8 cellular contexts compared by ENCODE assay signal in the genomic region with DNA sequence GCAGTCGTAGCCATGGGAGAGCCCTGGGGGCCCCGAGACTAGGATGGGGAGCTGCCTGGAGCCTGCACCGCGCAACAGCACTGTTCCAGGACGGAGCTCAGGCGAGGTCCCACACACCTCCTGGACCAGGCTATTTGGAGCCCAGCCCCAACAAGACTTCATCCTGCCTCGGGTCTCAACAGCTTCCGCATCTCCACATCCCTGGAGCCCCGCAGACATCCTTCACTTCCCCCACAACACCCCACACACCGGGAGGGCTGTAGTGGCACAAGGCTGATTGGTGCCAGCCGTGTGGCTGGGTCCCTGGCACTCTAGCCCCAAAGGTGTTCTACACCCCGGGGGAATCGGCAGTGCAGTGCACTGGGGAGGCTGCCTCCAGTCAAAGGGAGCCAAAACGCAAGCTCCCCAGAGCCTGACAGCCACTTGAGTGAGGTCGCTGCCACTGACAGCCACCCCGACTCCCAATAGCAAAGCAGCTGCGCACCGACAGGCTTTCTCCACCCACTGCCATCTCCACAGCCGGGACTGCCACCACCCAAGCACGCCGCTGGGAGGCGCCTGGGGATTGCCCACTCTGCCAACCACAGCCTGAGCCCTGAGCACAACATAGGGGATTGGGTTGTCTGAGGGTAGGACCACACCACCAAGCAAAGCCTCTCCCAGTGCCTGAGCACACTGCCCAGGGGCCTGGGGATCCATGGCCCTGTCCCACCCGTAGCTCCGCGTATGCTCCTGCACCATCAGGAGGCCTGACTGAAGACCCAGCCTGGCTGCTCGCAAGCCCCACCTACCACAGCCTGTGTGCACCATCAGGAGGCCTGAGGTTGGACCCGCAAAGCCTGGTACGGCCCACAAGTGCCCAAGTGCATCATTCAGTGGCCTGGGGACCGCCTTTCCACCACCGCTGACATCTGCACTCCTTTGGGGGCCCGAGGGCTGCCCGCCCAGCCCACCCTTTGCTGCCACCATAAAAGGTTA. TPM values are rescaled to one million over a fixed set of nuclear protein-coding genes. Genes with fewer than 3 reads are reported as not detected.
DNase-seq lines count a peak whose midpoint lies in the region; ATAC-seq, FAIRE-seq and TF ChIP-seq lines count a peak whose summit lies in the region.

No MANE protein-coding gene starts in this region.

- no peak overlapping the region for H3K27ac ChIP-seq in CD8-positive, alpha-beta memory T cell (ENCODE audit: low read depth, low read length)
- H3K27ac ChIP-seq in SJSA1 (no peak overlapping the region), prostate gland (no peak overlapping the region)

- peaks cover 10 to 18% (median 12%) of the 10 kb centered on the region in 3 donors for H3K4me1 Mint-ChIP-seq in CD8-positive, alpha-beta memory T cell
- H3K4me1 Mint-ChIP-seq in activated naive CD4-positive, alpha-beta T cell treated with anti-CD3 and anti-CD28 coated beads for 36 hours (ENCODE audit: low read depth), result peaks cover 9% of the 10 kb centered on the region

- peak overlapping the region; percentile 81 to 93 (median 87) for H3K4me3 Mint-ChIP-seq in CD8-positive, alpha-beta memory T cell
- peak overlapping the region; percentile 77 for H3K4me3 Mint-ChIP-seq in activated naive CD4-positive, alpha-beta T cell treated with anti-CD3 and anti-CD28 coated beads for 36 hours

- H3K27me3 Mint-ChIP-seq in CD8-positive, alpha-beta memory T cell, result peaks cover 3 to 20% of the 10 kb centered on the region in 2 donors
- no peaks in the 10 kb centered on the region for H3K27me3 Mint-ChIP-seq in activated naive CD4-positive, alpha-beta T cell treated with anti-CD3 and anti-CD28 coated beads for 36 hours (ENCODE audit: low read depth)

- no peaks in the 10 kb centered on the region for H3K9me3 Mint-ChIP-seq in CD8-positive, alpha-beta memory T cell
- no peaks in the 10 kb centered on the region for H3K9me3 Mint-ChIP-seq in activated naive CD4-positive, alpha-beta T cell treated with anti-CD3 and anti-CD28 coated beads for 36 hours

- intact Hi-C loops in activated naive CD4-positive, alpha-beta T cell treated with anti-CD3 and anti-CD28 coated beads for 36 hours (cut with micrococcal nuclease), result loop anchor here (1.0 to 5.0 kb wide), 7 partner anchors 53 to 378 kb away; a partner anchor contains a TSS
- intact Hi-C loops in cardiac septum (cut with DNase I), result loop anchor here (5.0 kb wide), 1 partner anchor 113 kb away; no protein-coding TSS in a partner anchor
- intact Hi-C loops in prostate gland (cut with DNase I), result no loop called here

- CTCF ChIA-PET in CD8-positive, alpha-beta memory T cell (lab: Charles Lee), result interaction anchor here (0.5 to 6.5 kb wide), 38 partner anchors 8 to 403 kb away, joined by 3 to 104 read pairs (median 4); a partner anchor contains a TSS
- CTCF ChIA-PET in activated naive CD4-positive, alpha-beta T cell treated with anti-CD3 and anti-CD28 coated beads for 36 hours (lab: Charles Lee), result interaction anchor here (0.5 to 3.2 kb wide), 39 partner anchors 9 to 575 kb away, joined by 3 to 53 read pairs (median 4); a partner anchor contains a TSS

- H3K36me3 ChIP-seq in CD8-positive, alpha-beta memory T cell (ENCODE audit: insufficient read depth, low read length), result no peaks in the 10 kb centered on the region
- H3K36me3 ChIP-seq in SJSA1 (no peaks in the 10 kb centered on the region), prostate gland (no peaks in the 10 kb centered on the region)

- FAIRE-seq in urothelium cell line (lab: Jason Lieb, UNC), result peak; percentile 96

- peak; percentile 31 to 89 (median 66) for TF ChIP-seq CTCF in prostate gland (IDR thresholded peaks at IDR 0.05)

- POLR2A ChIA-PET in CD8-positive, alpha-beta memory T cell (lab: Charles Lee), result interaction anchor here (0.8 to 1.1 kb wide), 4 partner anchors 47 to 111 kb away, joined by 3 to 6 read pairs (median 5); a partner anchor contains a TSS

- H3K9me3 ChIP-seq in CD8-positive, alpha-beta memory T cell (ENCODE audit: low read length), result no peaks in the 10 kb centered on the region
- H3K9me3 ChIP-seq in SJSA1 (replicated peaks) (no peaks in the 10 kb centered on the region), prostate gland (no peaks in the 10 kb centered on the region)

- H3K27me3 ChIP-seq in CD8-positive, alpha-beta memory T cell (ENCODE audit: insufficient read depth, low read length, poor library complexity, severe bottlenecking), result no peaks in the 10 kb centered on the region
- H3K27me3 ChIP-seq in SJSA1 (replicated peaks), result no peaks in the 10 kb centered on the region; the same call in 1 of the 2 replicates
- H3K27me3 ChIP-seq in prostate gland (replicated peaks; ENCODE audit: insufficient read depth), result no peaks in the 10 kb centered on the region

- H3K36me3 Mint-ChIP-seq in CD8-positive, alpha-beta memory T cell, result no peaks in the 10 kb centered on the region
- H3K36me3 Mint-ChIP-seq in activated naive CD4-positive, alpha-beta T cell treated with anti-CD3 and anti-CD28 coated beads for 36 hours (ENCODE audit: low read depth), result no peaks in the 10 kb centered on the region

- peak overlapping the region; percentile 51 to 90 (median 84) for H3K27ac Mint-ChIP-seq in CD8-positive, alpha-beta memory T cell
- H3K27ac Mint-ChIP-seq in activated naive CD4-positive, alpha-beta T cell treated with anti-CD3 and anti-CD28 coated beads for 36 hours, result no peak overlapping the region

- H3K4me1 ChIP-seq in CD8-positive, alpha-beta memory T cell (ENCODE audit: insufficient read depth, low read length), result peaks cover 6% of the 10 kb centered on the region
- H3K4me1 ChIP-seq in SJSA1 (replicated peaks), result no peaks in the 10 kb centered on the region
- H3K4me1 ChIP-seq in prostate gland (replicated peaks), result no peaks in the 10 kb centered on the region

- peak; percentile 82 to 92 (median 87) for DNase-seq in CD8-positive, alpha-beta memory T cell
- DNase-seq in HPDE6-E6E7 (ENCODE audit: extremely low spot score) (peak; percentile 80), SJSA1 (ENCODE audit: low read depth in 1 of 2, low spot score in 2 of 2) (peak; percentile 31 to 64), cardiac septum (ENCODE audit: low spot score) (peak; percentile 95), prostate gland (ENCODE audit: low spot score) (peak; percentile 60), urothelium cell line (ENCODE audit: low spot score) (peak; percentile 94)
- DNase-seq in activated naive CD4-positive, alpha-beta T cell treated with anti-CD3 and anti-CD28 coated beads for 36 hours, result peak; percentile 93

- no peak for TF ChIP-seq POLR2A in prostate gland (IDR thresholded peaks at IDR 0.05)

- H3K4me3 ChIP-seq in CD8-positive, alpha-beta memory T cell (ENCODE audit: low read length), result peak overlapping the region; percentile 54
- H3K4me3 ChIP-seq in SJSA1 (no peak overlapping the region), prostate gland (peak overlapping the region; percentile 5 to 11)

- peak; percentile 57 for ATAC-seq in GM19468 (IDR thresholded peaks at IDR 0.05; ENCODE audit: extremely low read depth, unreplicated experiment)

- 46% methylated on average over 28 of the region's 32 CpGs for WGBS in prostate gland

RNA-seq across cellular contexts. Expression of a gene that starts 13.2 kb away (rescaled TPM):
- not detected for total RNA-seq in CD8-positive, alpha-beta memory T cell
- 52.1 TPM for polyA plus RNA-seq in CD8-positive, alpha-beta memory T cell
- total RNA-seq in SJSA1 (2014; rRNA removed; shearing (Covaris generic)), result not detected in 2 replicates
- total RNA-seq in activated naive CD4-positive, alpha-beta T cell treated with anti-CD3 and anti-CD28 coated beads for 36 hours, result not detected
- total RNA-seq in cardiac septum (not detected), prostate gland (not detected)

RNA-seq across cellular contexts. Expression of a gene that starts 53.4 kb away (rescaled TPM):
- total RNA-seq in CD8-positive, alpha-beta memory T cell, result 10 to 100 TPM; 66.8 to 67.1 TPM
- 253 TPM for polyA plus RNA-seq in CD8-positive, alpha-beta memory T cell
- 0.13 and 0.25 TPM in 2 replicates for total RNA-seq in SJSA1 (2014; rRNA removed; shearing (Covaris generic))
- 100 to 1,000 TPM; 150 to 153 TPM for total RNA-seq in activated naive CD4-positive, alpha-beta T cell treated with anti-CD3 and anti-CD28 coated beads for 36 hours
- total RNA-seq in cardiac septum (0.24 TPM), prostate gland (1 to 10 TPM; 1.9 to 2.2 TPM)

RNA-seq across cellular contexts. Expression of a gene that starts 55.0 kb away (rescaled TPM):
- 10 to 100 TPM; 13.7 to 16.5 TPM for total RNA-seq in CD8-positive, alpha-beta memory T cell
- 72.9 TPM for polyA plus RNA-seq in CD8-positive, alpha-beta memory T cell
- 70.8 and 96.8 TPM in 2 replicates for total RNA-seq in SJSA1 (2014; rRNA removed; shearing (Covaris generic))
- 10 to 100 TPM; 30.3 to 30.7 TPM for total RNA-seq in activated naive CD4-positive, alpha-beta T cell treated with anti-CD3 and anti-CD28 coated beads for 36 hours
- total RNA-seq in cardiac septum, result 6.7 TPM
- 1 to 10 TPM; 4.1 to 6.0 TPM for total RNA-seq in prostate gland

Comparison
In these comparisons a context has a peak if more than half of its experiments do, and no peak if none do; other contexts are left out.
1. RNA of a gene that starts 53.4 kb away (total RNA-seq): 150 to 153 TPM in activated naive CD4-positive, alpha-beta T cell treated with anti-CD3 and anti-CD28 coated beads for 36 hours and 66.8 to 67.1 TPM in CD8-positive, alpha-beta memory T cell; 1.9 to 2.2 TPM in prostate gland, 0.24 TPM in cardiac septum (single experiment) and 0.13 to 0.25 TPM in SJSA1; every median in the first group is over 10 times any median in the second.
2. Peak in every context shown above with its lines, with median percentiles within 50 percentile points of each other: DNase-seq.